ENCODE assay signal across 18 cellular contexts in the genomic region with DNA sequence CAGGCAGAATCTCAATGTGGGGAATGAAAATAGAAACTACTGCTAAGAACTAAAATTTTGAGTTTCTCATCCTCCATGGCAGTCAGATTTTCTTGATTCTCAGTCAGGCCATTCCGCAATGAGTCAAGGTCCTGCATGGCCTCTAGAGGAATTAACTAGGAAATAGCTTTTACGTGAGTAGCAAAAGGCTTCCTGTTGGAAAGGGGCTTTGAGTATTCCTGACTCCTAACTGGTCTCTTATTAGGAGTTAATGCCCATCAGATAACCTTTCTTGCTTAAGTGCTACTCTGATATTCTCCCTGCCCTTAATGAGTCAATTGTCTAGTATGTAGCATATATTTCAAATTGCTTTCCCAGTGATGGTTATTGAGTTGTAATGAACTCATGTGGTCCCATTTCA.
DNase-seq lines count a peak whose midpoint lies in the region; ATAC-seq, FAIRE-seq and TF ChIP-seq lines count a peak whose summit lies in the region.
"Had no signal": no experiment of that assay in that cellular context is flagged by ENCODE, and none has a peak within 500 bp of the region (broad histone marks: within the 10 kb centered on the region; RNA-seq: fewer than 3 reads in every experiment).

No MANE protein-coding gene starts in this region.

- no CpG with 5 or more reads among the region's 2 CpGs for WGBS in trophoblast cell (ENCODE audit: extremely low coverage, insufficient coverage, insufficient read length)
- WGBS in tibial nerve, 2 donors = 84 to 87% methylated on average over 2 of the region's 2 CpGs

- H3K79me2 ChIP-seq in endothelial cell of umbilical vein (ENCODE audit: control insufficient read depth, insufficient read depth, low read length) = no peaks in the 10 kb centered on the region
- no peaks in the 10 kb centered on the region for H3K79me2 ChIP-seq in trophoblast cell (ENCODE audit: control insufficient read depth, insufficient read depth, low read length, poor library complexity)

- no peak overlapping the region for H3K14ac ChIP-seq in trophoblast cell (ENCODE audit: low read length)

- POLR2A ChIA-PET in endothelial cell of umbilical vein (lab: Charles Lee) = no interaction called here

- no peak for TF ChIP-seq EP300 in tibial nerve (IDR thresholded peaks at IDR 0.05)

- H3K4ac ChIP-seq in trophoblast cell (ENCODE audit: low read depth, low read length) = no peak overlapping the region

- TF ChIP-seq POLR2A in endothelial cell of umbilical vein (IDR thresholded peaks at IDR 0.05; ENCODE audit: low read depth, low read length) = no peak
- TF ChIP-seq POLR2A in tibial nerve (IDR thresholded peaks at IDR 0.05) = no peak

- H3K4me1 ChIP-seq in endothelial cell of umbilical vein (ENCODE audit: control insufficient read depth, extremely low read depth, insufficient read depth, low read length) (peaks cover 29% of the 10 kb centered on the region), trophoblast cell (ENCODE audit: control insufficient read depth in 1 of 2, insufficient read depth in 2 of 2, low read length in 2 of 2) (no peaks in the 10 kb centered on the region), tibial nerve (no peaks in the 10 kb centered on the region)

- intact Hi-C loops in endothelial cell of umbilical vein (cut with micrococcal nuclease) = loop anchor here (1.0 kb wide), 1 partner anchor 65 kb away; no protein-coding TSS in a partner anchor

- H2BK5ac ChIP-seq in trophoblast cell (ENCODE audit: low read depth, low read length, poor library complexity) = no peak overlapping the region

- no peak overlapping the region for H4K91ac ChIP-seq in trophoblast cell (ENCODE audit: low read depth, low read length)

- H4K12ac ChIP-seq in trophoblast cell (ENCODE audit: low read depth, low read length) = no peak overlapping the region

- no peak for ATAC-seq in HG02610 (IDR thresholded peaks at IDR 0.05; ENCODE audit: unreplicated experiment)
- no peak for ATAC-seq in HG03139 (IDR thresholded peaks at IDR 0.05; ENCODE audit: unreplicated experiment)

- H2AFZ ChIP-seq in endothelial cell of umbilical vein (ENCODE audit: low read depth, low read length) (no peak overlapping the region), trophoblast cell (ENCODE audit: insufficient read depth, low read length, poor library complexity) (no peak overlapping the region)
- H2AFZ ChIP-seq: PC-9 had no signal

- peak overlapping the region; percentile 20 for H3K4me2 ChIP-seq in endothelial cell of umbilical vein (ENCODE audit: insufficient read depth, low read length)
- H3K4me2 ChIP-seq in trophoblast cell (ENCODE audit: low read length) = no peak overlapping the region
- H3K4me2 ChIP-seq: PC-9 had no signal

- H3K36me3 ChIP-seq in endothelial cell of umbilical vein (ENCODE audit: control insufficient read depth in 2 of 2, extremely low read depth in 1 of 2, insufficient read depth in 2 of 2, low read length in 2 of 2) = no peaks in the 10 kb centered on the region
- H3K36me3 ChIP-seq in trophoblast cell (ENCODE audit: control insufficient read depth in 1 of 2, insufficient read depth in 2 of 2, low read length in 2 of 2) = no peaks in the 10 kb centered on the region
- no peaks in the 10 kb centered on the region for H3K36me3 ChIP-seq in tibial nerve
- H3K36me3 ChIP-seq: MG63 had no signal

- no peak overlapping the region for H3K18ac ChIP-seq in trophoblast cell (ENCODE audit: low read length)

- H3K79me1 ChIP-seq in trophoblast cell (ENCODE audit: low read length) = no peaks in the 10 kb centered on the region

- no peak for TF ChIP-seq CTCF in endothelial cell of umbilical vein (IDR thresholded peaks at IDR 0.05; ENCODE audit: extremely low read depth in 1 of 2, insufficient read depth in 1 of 2, low read depth in 1 of 2, low read length in 2 of 2)
- TF ChIP-seq CTCF in tibial nerve (IDR thresholded peaks at IDR 0.05) = no peak

- BruUV-seq in endothelial cell of umbilical vein (replicated peaks; lab: Mats Ljungman, UMichigan) = no TSS peak

- peak; percentile 88 for FAIRE-seq in endothelial cell of umbilical vein (lab: Jason Lieb, UNC)
- FAIRE-seq: H1 had no signal

- H3K27ac ChIP-seq in endothelial cell of umbilical vein (ENCODE audit: insufficient read depth, low read depth, low read length) (peak overlapping the region; percentile 57), trophoblast cell (ENCODE audit: low read depth, low read length) (no peak overlapping the region), tibial nerve (no peak overlapping the region)
- H3K27ac ChIP-seq: PC-9 had no signal

- H3K9me1 ChIP-seq in endothelial cell of umbilical vein (replicated peaks; ENCODE audit: control insufficient read depth, extremely low read depth, insufficient read depth, low read length) = no peaks in the 10 kb centered on the region

- H2AK5ac ChIP-seq in trophoblast cell (ENCODE audit: low read length) = no peak overlapping the region

- H3K4me3 ChIP-seq in endothelial cell of umbilical vein (replicated peaks in 1 of 3; ENCODE audit: insufficient read depth in 1 of 3, low read depth in 1 of 3, low read length in 3 of 3) (no peak overlapping the region), trophoblast cell (ENCODE audit: low read depth, low read length) (no peak overlapping the region), tibial nerve (no peak overlapping the region)
- H3K4me3 ChIP-seq: MG63, PC-9 had no signal

- H3K9me3 ChIP-seq in endothelial cell of umbilical vein (replicated peaks; ENCODE audit: control insufficient read depth, insufficient read depth, low read length) = no peaks in the 10 kb centered on the region
- no peaks in the 10 kb centered on the region for H3K9me3 ChIP-seq in trophoblast cell (ENCODE audit: insufficient read depth, low read depth, low read length)
- H3K9me3 ChIP-seq in tibial nerve = no peaks in the 10 kb centered on the region
- H3K9me3 ChIP-seq: MG63 had no signal

- CTCF ChIA-PET in endothelial cell of umbilical vein (lab: Charles Lee) = interaction anchor here (0.9 to 1.5 kb wide), 3 partner anchors 15 to 338 kb away, joined by 3 to 4 read pairs (median 4); no protein-coding TSS in a partner anchor

- no peak overlapping the region for H2BK120ac ChIP-seq in trophoblast cell (ENCODE audit: insufficient read depth, low read length, poor library complexity)

- no peak overlapping the region for H4K8ac ChIP-seq in trophoblast cell (ENCODE audit: low read depth, low read length)

- dilution Hi-C loops in endothelial cell of umbilical vein (cut with MboI; ENCODE audit: extremely low pct_ligation_motif_present, low sequenced_read_pairs) = no loop called here

- H3K27me3 ChIP-seq in endothelial cell of umbilical vein (ENCODE audit: control insufficient read depth in 2 of 2, insufficient read depth in 2 of 2, low read length in 2 of 2) = no peaks in the 10 kb centered on the region
- no peaks in the 10 kb centered on the region for H3K27me3 ChIP-seq in trophoblast cell (ENCODE audit: insufficient read depth, low read length)
- H3K27me3 ChIP-seq in tibial nerve = no peaks in the 10 kb centered on the region
- H3K27me3 ChIP-seq: MG63 had no signal

- peak; percentile 19 for DNase-seq in ELR (ENCODE audit: low read depth)
- peak; percentile 2 for DNase-seq in M059J (ENCODE audit: low read depth)
- DNase-seq in endothelial cell of umbilical vein (ENCODE audit: low read depth, low spot score) = peak; percentile 83
- peak; percentile 51 to 82 for DNase-seq in trophoblast cell
- DNase-seq in kidney tubule cell (ENCODE audit: low spot score) = no peak
- DNase-seq in tibial nerve (ENCODE audit: low spot score in 2 of 2) = no peak
- DNase-seq: ACHN, AML-193, DMS153, MG63, NCI-H1092, NCI-H2081 treated with DMSO at 0.1 percent for 48 hours, NCI-H510A treated with DMSO at 0.1 percent for 48 hours, NCI-H82, PC-9 had no signal

- H2BK12ac ChIP-seq in trophoblast cell (ENCODE audit: low read length) = no peak overlapping the region

- H3K9ac ChIP-seq in endothelial cell of umbilical vein (replicated peaks; ENCODE audit: extremely low read depth, insufficient read depth, low read length) (no peak overlapping the region), trophoblast cell (ENCODE audit: low read length) (no peak overlapping the region)

- H4K20me1 ChIP-seq in endothelial cell of umbilical vein (replicated peaks; ENCODE audit: control insufficient read depth, extremely low read depth, insufficient read depth, low read length) = no peaks in the 10 kb centered on the region

- H3K23ac ChIP-seq in trophoblast cell (ENCODE audit: low read length) = no peak overlapping the region

TF ChIP-seq in endothelial cell of umbilical vein, 7 proteins besides CTCF, POLR2A, EP300 and RAD21:
- TF ChIP-seq MYC (IDR thresholded peaks at IDR 0.05; ENCODE audit: low read depth, low read length) (no peak), POLR2AphosphoS5 (IDR thresholded peaks at IDR 0.05; ENCODE audit: insufficient read depth, low read depth, low read length) (peak; percentile 66), FOS (IDR thresholded peaks at IDR 0.05; ENCODE audit: borderline replicate concordance, insufficient read depth, low read length) (peak; percentile 93), JUN (IDR thresholded peaks at IDR 0.05; ENCODE audit: borderline replicate concordance, insufficient read depth, insufficient read length, low read depth) (peak; percentile 82), GATA2 (IDR thresholded peaks at IDR 0.05; ENCODE audit: insufficient read depth, insufficient read length, low read depth, low read length) (peak; percentile 98), EZH2 (IDR thresholded peaks at IDR 0.05; ENCODE audit: borderline replicate concordance, low read depth, low read length, severe bottlenecking) (no peak)
- TF ChIP-seq, protein P1, sequence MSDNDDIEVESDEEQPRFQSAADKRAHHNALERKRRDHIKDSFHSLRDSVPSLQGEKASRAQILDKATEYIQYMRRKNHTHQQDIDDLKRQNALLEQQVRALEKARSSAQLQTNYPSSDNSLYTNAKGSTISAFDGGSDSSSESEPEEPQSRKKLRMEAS (IDR thresholded peaks at IDR 0.05; ENCODE audit: insufficient read depth, insufficient read length) = no peak

Comparison
In these comparisons a context has a peak if more than half of its experiments do, and no peak if none do; other contexts are left out.
1. DNase-seq: peak in ELR (single experiment), M059J (single experiment), endothelial cell of umbilical vein (single experiment) and trophoblast cell (2 of 2); none in kidney tubule cell (single experiment) and tibial nerve (0 of 2).